ENCODE assay signal across 16 cellular contexts in the genomic region with DNA sequence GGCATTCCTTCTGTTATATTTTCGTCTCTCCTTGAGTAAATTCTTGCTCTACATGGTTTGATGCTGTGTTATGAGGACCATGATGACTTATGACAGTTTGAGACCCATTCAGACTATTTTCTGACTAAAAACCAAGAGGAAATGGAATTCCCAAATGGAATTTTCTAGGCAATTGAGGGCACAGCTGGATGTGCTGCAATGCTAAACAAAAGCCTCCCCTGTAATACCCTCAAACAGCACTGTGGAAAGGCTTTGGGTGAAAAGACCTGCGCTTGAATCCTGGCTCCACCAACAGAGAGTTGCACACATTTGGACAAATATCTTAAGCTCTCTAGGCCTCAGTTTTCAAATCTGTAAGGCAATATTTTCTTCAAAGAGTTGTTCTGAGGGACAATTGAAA.
A peak's percentile ranks its signal among the peaks of the same experiment; 100 is the strongest.
DNase-seq lines count a peak whose midpoint lies in the region; FAIRE-seq and TF ChIP-seq lines count a peak whose summit lies in the region.
"Had no signal": no experiment of that assay in that cellular context is flagged by ENCODE, and none has a peak within 500 bp of the region (broad histone marks: within the 10 kb centered on the region; RNA-seq: fewer than 3 reads in every experiment).

No MANE protein-coding gene starts in this region.

- no peak for TF ChIP-seq EP300 in H1 (IDR thresholded peaks at IDR 0.05; ENCODE audit: borderline replicate concordance in 1 of 2, low read depth in 2 of 2, low read length in 2 of 2)

- peak; percentile 92 for FAIRE-seq in H1 (lab: Jason Lieb, UNC)
- FAIRE-seq: A204.1, GM12878, GM18507, HepG2 had no signal

- H2BK12ac ChIP-seq in H1 (ENCODE audit: low read depth, low read length): no peak overlapping the region

- H2BK120ac ChIP-seq in H1 (replicated peaks; ENCODE audit: low read depth, low read length) (peak overlapping the region; percentile 61), mesendoderm (ENCODE audit: low read depth, low read length) (no peak overlapping the region)

- no peaks in the 10 kb centered on the region for H3K79me1 ChIP-seq in H1 (ENCODE audit: low read depth, low read length)
- H3K79me1 ChIP-seq in mesendoderm (ENCODE audit: low read length): no peaks in the 10 kb centered on the region

- H3K4me1 ChIP-seq in HUES6 (ENCODE audit: control insufficient read depth, insufficient read depth, low read length) (peaks cover 19% of the 10 kb centered on the region; the same call in 1 of the 2 replicates), H1 (replicated peaks in 1 of 4; ENCODE audit: control insufficient read depth in 3 of 4, insufficient read depth in 4 of 4, low read length in 3 of 4) (peaks cover 0 to 10% (median 8%) of the 10 kb centered on the region in 4 experiments; a peak in 3 of 7 replicates), iPS DF 6.9 (ENCODE audit: control insufficient read depth, insufficient read depth, low read length) (peaks cover 1% of the 10 kb centered on the region), mesendoderm (ENCODE audit: control insufficient read depth, low read depth, low read length) (peaks cover 3% of the 10 kb centered on the region)

- H2BK5ac ChIP-seq in H1 (ENCODE audit: low read depth, low read length): no peak overlapping the region
- no peak overlapping the region for H2BK5ac ChIP-seq in mesendoderm (ENCODE audit: low read length)

- H3K56ac ChIP-seq in H1 (replicated peaks; ENCODE audit: insufficient read length, low read depth, low read length) (no peak overlapping the region), mesendoderm (ENCODE audit: low read length) (no peak overlapping the region)

- H4K5ac ChIP-seq in H1 (ENCODE audit: insufficient read length, low read depth, low read length) (peak overlapping the region; percentile 67), mesendoderm (ENCODE audit: low read length) (no peak overlapping the region)

- H2BK20ac ChIP-seq in H1 (ENCODE audit: low read length): no peak overlapping the region

- no peaks in the 10 kb centered on the region for H3K36me3 ChIP-seq in HUES6 (ENCODE audit: control insufficient read depth, insufficient read depth, low read length)
- H3K36me3 ChIP-seq in H1 (ENCODE audit: control insufficient read depth in 2 of 4, insufficient read depth in 4 of 4, low read length in 3 of 4): no peaks in the 10 kb centered on the region
- no peaks in the 10 kb centered on the region for H3K36me3 ChIP-seq in iPS DF 6.9 (ENCODE audit: control insufficient read depth, insufficient read depth, low read length)
- H3K36me3 ChIP-seq in mesendoderm (ENCODE audit: control insufficient read depth, insufficient read depth, low read length): no peaks in the 10 kb centered on the region

- H3K79me2 ChIP-seq in H1 (ENCODE audit: control insufficient read depth in 1 of 2, insufficient read depth in 2 of 2, low read length in 2 of 2): peaks cover 0 to 4% of the 10 kb centered on the region in 2 experiments; a peak in 1 of 4 replicates
- H3K79me2 ChIP-seq in mesendoderm (ENCODE audit: control insufficient read depth, insufficient read depth, low read length): no peaks in the 10 kb centered on the region

- TF ChIP-seq RAD21 in H1 (IDR thresholded peaks at IDR 0.05 in 1 of 2, conservative IDR thresholded peaks at IDR 0.05 in 1 of 2; ENCODE audit: low read depth in 2 of 2, low read length in 2 of 2): no peak

- H3K4ac ChIP-seq in H1 (replicated peaks; ENCODE audit: insufficient read length, low read depth, low read length) (no peak overlapping the region), mesendoderm (ENCODE audit: low read depth, low read length) (no peak overlapping the region)

- H3K4me2 ChIP-seq in H1 (ENCODE audit: insufficient read depth in 1 of 2, low read depth in 2 of 2, low read length in 2 of 2): peak overlapping the region; percentile 9 to 49; a peak in 2 of 4 replicates
- no peak overlapping the region for H3K4me2 ChIP-seq in mesendoderm (ENCODE audit: low read length)

- POLR2A ChIA-PET in H1 (lab: Charles Lee; ENCODE audit: partially characterized antibody): no interaction called here

- no peak for TF ChIP-seq POLR2A in H1 (IDR thresholded peaks at IDR 0.05; ENCODE audit: control extremely low read depth in 1 of 2, low read depth in 2 of 2, low read length in 2 of 2)

- H3K18ac ChIP-seq in H1 (ENCODE audit: extremely low read depth, low read length): no peak overlapping the region
- H3K18ac ChIP-seq in mesendoderm (ENCODE audit: low read length): no peak overlapping the region

- H3K27me3 ChIP-seq in HUES6 (ENCODE audit: control insufficient read depth, insufficient read depth, low read length) (no peaks in the 10 kb centered on the region), H1 (replicated peaks in 1 of 4; ENCODE audit: control insufficient read depth in 3 of 4, extremely low read depth in 1 of 4, insufficient read depth in 3 of 4, low read length in 3 of 4) (no peaks in the 10 kb centered on the region), iPS DF 6.9 (ENCODE audit: control insufficient read depth, insufficient read depth, low read length) (no peaks in the 10 kb centered on the region), mesendoderm (ENCODE audit: insufficient read depth, low read length, poor library complexity) (no peaks in the 10 kb centered on the region)

- H2BK15ac ChIP-seq in H1 (ENCODE audit: low read length): no peak overlapping the region
- H2BK15ac ChIP-seq in mesendoderm (replicated peaks; ENCODE audit: low read depth): no peak overlapping the region

- H2AFZ ChIP-seq in H1 (ENCODE audit: low read length): no peak overlapping the region

- H3K9me3 ChIP-seq in HUES6 (ENCODE audit: control insufficient read depth, insufficient read depth, low read depth, low read length): no peaks in the 10 kb centered on the region
- no peaks in the 10 kb centered on the region for H3K9me3 ChIP-seq in H1 (ENCODE audit: insufficient read depth in 2 of 2, low read depth in 1 of 2, low read length in 1 of 2)
- H3K9me3 ChIP-seq in iPS DF 6.9 (ENCODE audit: control insufficient read depth, insufficient read depth, low read length): no peaks in the 10 kb centered on the region

- H3K23me2 ChIP-seq in H1 (ENCODE audit: low read depth, low read length): no peaks in the 10 kb centered on the region

- WGBS in H1 (ENCODE audit: extremely low coverage in 1 of 2, insufficient coverage in 1 of 2, insufficient read length in 1 of 2, insufficient replicate concordance in 2 of 2, low coverage in 1 of 2, low lambda C conversion rate in 2 of 2, missing lambda C conversion rate in 1 of 2), 2 experiments: 80% methylated on average over 2 of the region's 2 CpGs; no CpG with 5 or more reads in 1 of the 2 experiments
- no CpG with 5 or more reads among the region's 2 CpGs for WGBS in iPS DF 6.9 (ENCODE audit: insufficient coverage, insufficient read length)
- no CpG with 5 or more reads among the region's 2 CpGs for WGBS in mesendoderm (ENCODE audit: extremely low coverage, insufficient coverage, low lambda C conversion rate)

- H4K20me1 ChIP-seq in H1 (replicated peaks in 1 of 2; ENCODE audit: control insufficient read depth in 1 of 2, insufficient read depth in 2 of 2, low read length in 2 of 2): no peaks in the 10 kb centered on the region

- H4K8ac ChIP-seq in H1 (ENCODE audit: extremely low read depth, insufficient read depth, low read length): no peak overlapping the region
- H4K8ac ChIP-seq in mesendoderm (ENCODE audit: low read depth, low read length): no peak overlapping the region

- TF ChIP-seq CTCF in H1 (IDR thresholded peaks at IDR 0.05; ENCODE audit: control extremely low read depth in 1 of 3, insufficient read depth in 1 of 3, low read depth in 1 of 3, low read length in 3 of 3): no peak

- H3K27ac ChIP-seq in HUES6 (ENCODE audit: low read depth, low read length) (0 out of 2 replicates have a peak overlapping the region, but pooled peaks have one; percentile 73), H1 (ENCODE audit: low read depth, low read length) (no peak overlapping the region), iPS DF 6.9 (ENCODE audit: low read length) (no peak overlapping the region), mesendoderm (ENCODE audit: low read depth, low read length) (no peak overlapping the region)

- no peak overlapping the region for H4K91ac ChIP-seq in H1 (replicated peaks; ENCODE audit: insufficient read length, low read length)

- H3K14ac ChIP-seq in H1 (ENCODE audit: insufficient read length): no peak overlapping the region

- no peak overlapping the region for H3K23ac ChIP-seq in H1 (ENCODE audit: insufficient read length)
- H3K23ac ChIP-seq in mesendoderm (ENCODE audit: low read length): no peak overlapping the region

- CTCF ChIA-PET in H1 (lab: Charles Lee; ENCODE audit: partially characterized antibody): no interaction called here

- H2AK5ac ChIP-seq in H1 (ENCODE audit: low read depth, low read length) (no peak overlapping the region), mesendoderm (ENCODE audit: low read length) (no peak overlapping the region)

- no peak for DNase-seq in H1 (ENCODE audit: low read depth in 1 of 2, low spot score in 2 of 2)
- peak; percentile 20 for DNase-seq in iPS DF 6.9 (ENCODE audit: low read depth, low spot score)
- DNase-seq in mesendoderm: peak; percentile 17
- DNase-seq in NCI-H1436 treated with DMSO at 0.1 percent for 48 hours (lab: John Stamatoyannopoulos, UW): no peak
- DNase-seq in SHP77 treated with DMSO at 0.1 percent for 48 hours (lab: John Stamatoyannopoulos, UW): no peak
- no peak for DNase-seq in activated CD8-positive, alpha-beta memory T cell treated with anti-CD3 and anti-CD28 coated beads, Interleukin-2, amount 50 U/mL, for 4 hours
- no peak for DNase-seq in cerebellum (ENCODE audit: low spot score)
- DNase-seq: C1 segment of cervical spinal cord; CD4-positive, alpha-beta T cell; DMS79; GOT3 had no signal

- H3K9ac ChIP-seq in HUES6 (ENCODE audit: low read length) (no peak overlapping the region), H1 (replicated peaks in 1 of 4; ENCODE audit: extremely low read depth in 1 of 4, low read depth in 3 of 4, low read length in 3 of 4) (no peak overlapping the region), mesendoderm (ENCODE audit: low read length) (no peak overlapping the region)

- H3K4me3 ChIP-seq in HUES6 (ENCODE audit: low read depth, low read length): no peak overlapping the region
- H3K4me3 ChIP-seq in H1 (ENCODE audit: extremely low read depth in 1 of 4, insufficient read depth in 2 of 4, low read depth in 3 of 4, low read length in 4 of 4): peak overlapping the region in 1 of 4 experiments; percentile 19; a peak in 1 of 8 replicates
- H3K4me3 ChIP-seq in iPS DF 6.9 (ENCODE audit: low read length): no peak overlapping the region
- H3K4me3 ChIP-seq in mesendoderm (ENCODE audit: low read length): no peak overlapping the region
- H3K4me3 ChIP-seq: GM12878 had no signal

TF ChIP-seq in H1, 55 proteins besides CTCF, POLR2A, EP300 and RAD21:
- TF ChIP-seq EZH2 (IDR thresholded peaks at IDR 0.05; ENCODE audit: low read depth, low read length, severe bottlenecking) (no peak), TEAD4 (IDR thresholded peaks at IDR 0.05; ENCODE audit: low read depth, low read length) (peak; percentile 65; the same call in 1 of the 2 replicates), NANOG (IDR thresholded peaks at IDR 0.05; ENCODE audit: insufficient read depth, low read depth, low read length, poor library complexity, severe bottlenecking) (peak; percentile 66)
TF ChIP-seq in H1: peak in this region for 2.

Comparison
In these comparisons a context has a peak if more than half of its experiments do, and no peak if none do; other contexts are left out.
1. DNase-seq: peak in iPS DF 6.9 (single experiment) and mesendoderm (single experiment); none in H1 (0 of 2), NCI-H1436 treated with DMSO at 0.1 percent for 48 hours (single experiment), SHP77 treated with DMSO at 0.1 percent for 48 hours (single experiment), activated CD8-positive, alpha-beta memory T cell treated with anti-CD3 and anti-CD28 coated beads, Interleukin-2, amount 50 U/mL, for 4 hours (single experiment) and cerebellum (single experiment).